In genomic region chr3:191070762-191071365, GRCh38 we compare ENCODE assay signal across 18 cellular contexts.
DNase-seq lines count a peak whose midpoint lies in the region; ATAC-seq and FAIRE-seq lines count a peak whose summit lies in the region.
"Had no signal": no experiment of that assay in that cellular context is flagged by ENCODE, and none has a peak within 500 bp of the region (broad histone marks: within the 10 kb centered on the region; RNA-seq: fewer than 3 reads in every experiment).

No MANE protein-coding gene starts in this region.

- no peaks in the 10 kb centered on the region for H3K9me2 ChIP-seq in GM23248 (ENCODE audit: insufficient read depth)

- H3K4me2 ChIP-seq in GM23248 (ENCODE audit: unreplicated experiment) = peak overlapping the region; percentile 63

- peak overlapping the region; percentile 71 for H3K27ac ChIP-seq in GM23248
- H3K27ac ChIP-seq: psoas muscle, tibial artery had no signal

- no peaks in the 10 kb centered on the region for H4K20me1 ChIP-seq in GM23248 (ENCODE audit: insufficient read depth)

- in situ Hi-C loops in GM23248 (cut with MboI) = no loop called here

- no peaks in the 10 kb centered on the region for H3K36me3 ChIP-seq in GM23248 (ENCODE audit: low read depth)
- H3K36me3 ChIP-seq: tibial artery had no signal

- ATAC-seq in HG02885 (IDR thresholded peaks at IDR 0.05; ENCODE audit: poor library complexity, unreplicated experiment) = no peak
- ATAC-seq: HCT116; psoas muscle; stimulated activated naive B cell treated with anti-CD40 and anti-IgM and Interleukin-4, amounts not matched to agents 10 μg/mL and 1 μg/mL and 100 μg/mL, for 72 hours had no signal

- no peak overlapping the region for H3K4me3 ChIP-seq in GM23248
- H3K4me3 ChIP-seq: psoas muscle, tibial artery had no signal

- peaks cover 39% of the 10 kb centered on the region for H3F3A ChIP-seq in GM23248 (ENCODE audit: insufficient read depth)

- no peaks in the 10 kb centered on the region for H3K27me3 ChIP-seq in GM23248 (replicated peaks; ENCODE audit: insufficient read depth)
- H3K27me3 ChIP-seq: tibial artery had no signal

- DNase-seq in CD1c-positive myeloid dendritic cell (ENCODE audit: extremely low spot score) = peak; percentile 2
- peak; percentile 32 for DNase-seq in GM23248
- DNase-seq in astrocyte of the hippocampus (ENCODE audit: low read depth, low spot score) = peak; percentile 10
- no peak for DNase-seq in NCI-H2171 treated with DMSO at 0.1 percent for 48 hours (lab: John Stamatoyannopoulos, UW)
- DNase-seq in HTR-8/SVneo (ENCODE audit: insufficient read length, low spot score) = no peak
- DNase-seq: activated CD4-positive, alpha-beta T cell treated with anti-CD3 and anti-CD28 coated beads, Interleukin-2, amount 50 U/mL, for 1 hour; activated naive CD4-positive, alpha-beta T cell treated with Interleukin-2 at 50 U/mL for 16 hours; aorta; head of caudate nucleus; psoas muscle; stimulated activated naive B cell treated with anti-CD40 and anti-IgM and Interleukin-4, amounts not matched to agents 10 μg/mL and 1 μg/mL and 100 μg/mL, for 72 hours; tibial artery had no signal

- WGBS in GM23248 (ENCODE audit: low coverage in 1 of 2, low lambda C conversion rate in 2 of 2, missing lambda C conversion rate in 2 of 2), 2 experiments = 55 to 59% methylated on average over 4 of the region's 4 CpGs

- H3K9ac ChIP-seq in GM23248 = no peak overlapping the region

- FAIRE-seq in islet of Langerhans (lab: Jason Lieb, UNC) (peak; percentile 70), HTR-8/SVneo (lab: Jason Lieb, UNC) (no peak)
- FAIRE-seq: GM18507, GM19239, TTC549 had no signal

- H2AFZ ChIP-seq in GM23248 = no peak overlapping the region

- H3K4me1 ChIP-seq in GM23248 (ENCODE audit: insufficient read depth) = peaks cover 51% of the 10 kb centered on the region
- H3K4me1 ChIP-seq: psoas muscle, tibial artery had no signal

- H3K79me2 ChIP-seq in GM23248 (ENCODE audit: insufficient read depth) = no peaks in the 10 kb centered on the region

- no peaks in the 10 kb centered on the region for H3K9me3 ChIP-seq in GM23248 (ENCODE audit: low read depth)
- H3K9me3 ChIP-seq: psoas muscle, tibial artery had no signal

Comparison
In these comparisons a context has a peak if more than half of its experiments do, and no peak if none do; other contexts are left out.
1. DNase-seq: peak in CD1c-positive myeloid dendritic cell (single experiment), GM23248 (single experiment) and astrocyte of the hippocampus (single experiment); none in NCI-H2171 treated with DMSO at 0.1 percent for 48 hours (single experiment) and HTR-8/SVneo (single experiment).